In the genomic region with DNA sequence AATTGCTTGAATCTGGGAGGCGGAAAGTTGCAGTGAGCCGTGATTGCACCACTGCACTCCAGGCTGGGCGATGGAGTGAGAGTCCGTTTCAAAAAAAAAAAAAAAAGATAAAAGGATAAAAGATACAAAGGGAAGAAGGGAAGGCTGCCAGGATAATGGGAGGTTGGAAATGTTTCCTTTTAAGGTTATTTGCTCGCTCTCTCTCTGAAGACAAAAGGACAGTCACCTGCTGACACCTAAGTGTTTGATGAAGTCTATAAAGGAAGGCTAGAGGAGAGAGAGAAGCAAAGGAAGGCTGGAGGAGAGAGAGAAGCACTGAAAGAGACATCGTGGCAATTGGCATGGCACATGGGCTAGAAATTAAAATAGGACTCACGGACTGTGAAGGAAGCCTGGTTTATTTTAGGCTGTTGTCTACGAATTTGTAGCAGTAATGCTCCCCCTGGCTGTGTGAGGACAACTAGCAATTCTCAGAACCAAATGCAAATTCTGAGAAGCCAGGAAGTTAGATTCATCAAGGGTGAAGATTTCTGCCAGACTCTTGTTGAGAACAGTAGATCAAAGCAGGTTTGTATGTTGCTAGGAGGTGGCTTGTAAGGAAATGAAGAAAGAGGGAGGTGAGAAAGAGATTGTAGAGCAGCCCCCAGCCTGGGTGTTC, we compare ENCODE assay signal across 9 cellular contexts.
A peak's percentile ranks its signal among the peaks of the same experiment; 100 is the strongest.
DNase-seq lines count a peak whose midpoint lies in the region; ATAC-seq and TF ChIP-seq lines count a peak whose summit lies in the region.
"Had no signal": no experiment of that assay in that cellular context is flagged by ENCODE, and none has a peak within 500 bp of the region (broad histone marks: within the 10 kb centered on the region; RNA-seq: fewer than 3 reads in every experiment).

No MANE protein-coding gene starts in this region.

- H3K4me3 ChIP-seq in GM06990 (replicated peaks; ENCODE audit: low read depth, low read length) (no peak overlapping the region), upper lobe of left lung (no peak overlapping the region)
- H3K4me3 ChIP-seq: thoracic aorta had no signal

- no peak for DNase-seq in GM06990 (ENCODE audit: extremely low read depth, insufficient read length)
- no peak for DNase-seq in activated naive CD8-positive, alpha-beta T cell treated with anti-CD3 and anti-CD28 coated beads, Interleukin-2, amount 10 ng/mL, durations not matched to agents 7 days and 5 days
- no peak for DNase-seq in mesothelial cell of epicardium (ENCODE audit: low spot score in 2 of 2, unreplicated experiment in 2 of 2)
- DNase-seq in midbrain (lab: John Stamatoyannopoulos, UW) = no peak
- no peak for DNase-seq in upper lobe of left lung

- peaks cover 5% of the 10 kb centered on the region for H3K4me1 Mint-ChIP-seq in activated naive CD8-positive, alpha-beta T cell treated with anti-CD3 and anti-CD28 coated beads, Interleukin-2, amount 10 ng/mL, durations not matched to agents 7 days and 5 days
- peaks cover 11% of the 10 kb centered on the region for H3K4me1 Mint-ChIP-seq in mesothelial cell of epicardium

- peak; percentile 92 for ATAC-seq in activated naive CD8-positive, alpha-beta T cell treated with anti-CD3 and anti-CD28 coated beads, Interleukin-2, amount 10 ng/mL, durations not matched to agents 7 days and 5 days (ENCODE audit: low read depth)
- ATAC-seq in GM18505 (IDR thresholded peaks at IDR 0.05; ENCODE audit: unreplicated experiment) (no peak), GM21717 (IDR thresholded peaks at IDR 0.05; ENCODE audit: unreplicated experiment) (no peak), upper lobe of left lung (ENCODE audit: low FRiP score in 2 of 2) (no peak)

- TF ChIP-seq POLR2A in GM18505 (IDR thresholded peaks at IDR 0.05; ENCODE audit: borderline replicate concordance, extremely low read depth, insufficient read depth, insufficient read length) (no peak), upper lobe of left lung (IDR thresholded peaks at IDR 0.05) (no peak)

- 65 to 66% methylated on average over 8 of the region's 8 CpGs for WGBS in upper lobe of left lung, 2 donors

- POLR2A ChIA-PET in activated naive CD8-positive, alpha-beta T cell treated with anti-CD3 and anti-CD28 coated beads, Interleukin-2, amount 10 ng/mL, durations not matched to agents 7 days and 5 days (lab: Charles Lee) = no interaction called here

- no peaks in the 10 kb centered on the region for H3K9me3 ChIP-seq in upper lobe of left lung
- H3K9me3 ChIP-seq: thoracic aorta had no signal

- H3K4me3 Mint-ChIP-seq in activated naive CD8-positive, alpha-beta T cell treated with anti-CD3 and anti-CD28 coated beads, Interleukin-2, amount 10 ng/mL, durations not matched to agents 7 days and 5 days = no peak overlapping the region
- no peak overlapping the region for H3K4me3 Mint-ChIP-seq in mesothelial cell of epicardium

- peak; percentile 29 for TF ChIP-seq CTCF in GM06990 (IDR thresholded peaks at IDR 0.05; ENCODE audit: insufficient read depth, low read length, poor library complexity, severe bottlenecking)
- peak; percentile 64 for TF ChIP-seq CTCF in LNCAP (IDR thresholded peaks at IDR 0.05)
- TF ChIP-seq CTCF in mesothelial cell of epicardium (IDR thresholded peaks at IDR 0.05; ENCODE audit: unreplicated experiment) = no peak
- no peak for TF ChIP-seq CTCF in upper lobe of left lung (IDR thresholded peaks at IDR 0.05)

- no peak overlapping the region for H3K27ac ChIP-seq in upper lobe of left lung
- H3K27ac ChIP-seq: thoracic aorta had no signal

- H3K4me1 ChIP-seq in upper lobe of left lung = no peaks in the 10 kb centered on the region

- no peaks in the 10 kb centered on the region for H3K27me3 Mint-ChIP-seq in activated naive CD8-positive, alpha-beta T cell treated with anti-CD3 and anti-CD28 coated beads, Interleukin-2, amount 10 ng/mL, durations not matched to agents 7 days and 5 days
- no peaks in the 10 kb centered on the region for H3K27me3 Mint-ChIP-seq in mesothelial cell of epicardium (ENCODE audit: low read depth)

- peaks cover 6% of the 10 kb centered on the region for H3K9me3 Mint-ChIP-seq in activated naive CD8-positive, alpha-beta T cell treated with anti-CD3 and anti-CD28 coated beads, Interleukin-2, amount 10 ng/mL, durations not matched to agents 7 days and 5 days
- H3K9me3 Mint-ChIP-seq in mesothelial cell of epicardium = no peaks in the 10 kb centered on the region

- no peak for TF ChIP-seq EP300 in upper lobe of left lung (IDR thresholded peaks at IDR 0.05)

- peak overlapping the region; percentile 88 for H3K27ac Mint-ChIP-seq in activated naive CD8-positive, alpha-beta T cell treated with anti-CD3 and anti-CD28 coated beads, Interleukin-2, amount 10 ng/mL, durations not matched to agents 7 days and 5 days
- peak overlapping the region; percentile 4 for H3K27ac Mint-ChIP-seq in mesothelial cell of epicardium

- no peaks in the 10 kb centered on the region for H3K36me3 ChIP-seq in GM06990 (ENCODE audit: control insufficient read depth, insufficient read depth, low read length)
- H3K36me3 ChIP-seq in upper lobe of left lung = no peaks in the 10 kb centered on the region

- peaks cover 2% of the 10 kb centered on the region for H3K36me3 Mint-ChIP-seq in activated naive CD8-positive, alpha-beta T cell treated with anti-CD3 and anti-CD28 coated beads, Interleukin-2, amount 10 ng/mL, durations not matched to agents 7 days and 5 days
- no peaks in the 10 kb centered on the region for H3K36me3 Mint-ChIP-seq in mesothelial cell of epicardium

- H3K27me3 ChIP-seq in GM06990 (replicated peaks; ENCODE audit: control insufficient read depth, insufficient read depth, low read length) (no peaks in the 10 kb centered on the region), upper lobe of left lung (no peaks in the 10 kb centered on the region)

Comparison
In these comparisons a context has a peak if more than half of its experiments do, and no peak if none do; other contexts are left out.
1. CTCF ChIP-seq: peak in GM06990 (single experiment) and LNCAP (single experiment); none in mesothelial cell of epicardium (single experiment) and upper lobe of left lung (0 of 6).